4 cellular contexts compared by ENCODE assay signal in genomic region chr9:21210782-21211181, GRCh38. TPM values are rescaled to one million over a fixed set of nuclear protein-coding genes. Genes with fewer than 3 reads are reported as not detected.
"Had no signal": no experiment of that assay in that cellular context is flagged by ENCODE, and none has a peak within 500 bp of the region (broad histone marks: within the 10 kb centered on the region; RNA-seq: fewer than 3 reads in every experiment).

No MANE protein-coding gene starts in this region.

RNA-seq across cellular contexts. Expression of gene IFNA10, which starts 3.8 kb away (rescaled TPM):
- total RNA-seq: LHCN-M2, M059J, MCF 10A, NCI-H460 had no signal

RNA-seq across cellular contexts. Expression of gene IFNA16, which starts 6.3 kb away (rescaled TPM):
- total RNA-seq: LHCN-M2, M059J, MCF 10A, NCI-H460 had no signal

RNA-seq across cellular contexts. Expression of gene IFNA7, which starts 8.8 kb away (rescaled TPM):
- total RNA-seq: LHCN-M2, M059J, MCF 10A, NCI-H460 had no signal

RNA-seq across cellular contexts. Expression of gene IFNA17, which starts 17.2 kb away (rescaled TPM):
- total RNA-seq: LHCN-M2, M059J, MCF 10A, NCI-H460 had no signal

RNA-seq across cellular contexts. Expression of gene IFNA4, which starts 23.4 kb away (rescaled TPM):
- total RNA-seq: LHCN-M2, M059J, MCF 10A, NCI-H460 had no signal
